ENCODE assay signal across 14 cellular contexts in genomic region chr3:188554404-188554803, GRCh38.
DNase-seq lines count a peak whose midpoint lies in the region; TF ChIP-seq lines count a peak whose summit lies in the region.
"Had no signal": no experiment of that assay in that cellular context is flagged by ENCODE, and none has a peak within 500 bp of the region (broad histone marks: within the 10 kb centered on the region; RNA-seq: fewer than 3 reads in every experiment).

No MANE protein-coding gene starts in this region.

- peak; percentile 34 for DNase-seq in AG09309 (ENCODE audit: low read depth)
- DNase-seq in HT1080 (ENCODE audit: low read depth), result peak; percentile 50
- peak; percentile 8 for DNase-seq in epithelial cell of esophagus (ENCODE audit: low read depth)
- DNase-seq in myocyte (ENCODE audit: low read depth), result peak; percentile 81
- no peak for DNase-seq in COLO668 (lab: John Stamatoyannopoulos, UW; ENCODE audit: unreplicated experiment)
- DNase-seq in AML-193 (lab: John Stamatoyannopoulos, UW), result no peak
- no peak for DNase-seq in neuronal stem cell (ENCODE audit: low spot score)
- DNase-seq in KG1 (lab: John Stamatoyannopoulos, UW), result no peak
- DNase-seq: activated T-cell treated with anti-CD3 and anti-CD28 coated beads, Interleukin-2, amount 50 U/mL, for 24 hours; DMS79; NCI-H774; tibial artery had no signal

- no peak overlapping the region for H2AK5ac ChIP-seq in neuronal stem cell (ENCODE audit: low read depth, low read length)

- H3K4me2 ChIP-seq in neuronal stem cell (ENCODE audit: insufficient read depth, low read length, poor library complexity, severe bottlenecking), result no peak overlapping the region
- H3K4me2 ChIP-seq: KMS-11 had no signal

- H3K9ac ChIP-seq in neuronal stem cell (ENCODE audit: low read depth, low read length, poor library complexity), result no peak overlapping the region
- H3K9ac ChIP-seq: KMS-11 had no signal

- H3K14ac ChIP-seq in neuronal stem cell (ENCODE audit: low read length), result no peak overlapping the region

- no peak overlapping the region for H3K18ac ChIP-seq in neuronal stem cell (ENCODE audit: low read length)

- H3K4me3 ChIP-seq in AG09309 (ENCODE audit: control insufficient read depth, low read depth, low read length) (no peak overlapping the region), epithelial cell of esophagus (ENCODE audit: low read length) (no peak overlapping the region), neuronal stem cell (ENCODE audit: low read length in 2 of 2) (no peak overlapping the region)
- H3K4me3 ChIP-seq: tibial artery had no signal

- no peaks in the 10 kb centered on the region for H3K36me3 ChIP-seq in neuronal stem cell (replicated peaks in 1 of 2; ENCODE audit: control insufficient read depth in 2 of 2, insufficient read depth in 2 of 2, low read length in 2 of 2)
- H3K36me3 ChIP-seq: tibial artery had no signal

- no peaks in the 10 kb centered on the region for H3K79me1 ChIP-seq in neuronal stem cell (ENCODE audit: low read depth, low read length)

- no peaks in the 10 kb centered on the region for H3K9me3 ChIP-seq in neuronal stem cell (replicated peaks in 1 of 2; ENCODE audit: control insufficient read depth in 2 of 2, insufficient read depth in 1 of 2, low read depth in 1 of 2, low read length in 2 of 2)
- H3K9me3 ChIP-seq: tibial artery had no signal

- H2AFZ ChIP-seq in neuronal stem cell (ENCODE audit: low read length), result no peak overlapping the region

- no peaks in the 10 kb centered on the region for H3K27me3 ChIP-seq in neuronal stem cell (ENCODE audit: control insufficient read depth in 3 of 3, insufficient read depth in 3 of 3, low read depth in 1 of 3, low read length in 3 of 3)
- H3K27me3 ChIP-seq: tibial artery had no signal

- H2BK5ac ChIP-seq in neuronal stem cell (ENCODE audit: low read length), result no peak overlapping the region

- H3K23ac ChIP-seq in neuronal stem cell (ENCODE audit: low read depth, low read length, poor library complexity), result no peak overlapping the region

- no peak overlapping the region for H3K4ac ChIP-seq in neuronal stem cell (ENCODE audit: low read length)

- no peak overlapping the region for H2BK15ac ChIP-seq in neuronal stem cell (ENCODE audit: low read length)

- TF ChIP-seq CTCF in AG09309 (IDR thresholded peaks at IDR 0.05; ENCODE audit: control insufficient read depth, insufficient read depth, low read depth, low read length, missing control alignments), result no peak
- TF ChIP-seq CTCF in epithelial cell of esophagus (IDR thresholded peaks at IDR 0.05; ENCODE audit: insufficient read depth, low read depth, low read length, missing control alignments), result no peak

- no peak overlapping the region for H3K27ac ChIP-seq in neuronal stem cell (replicated peaks; ENCODE audit: low read length)
- H3K27ac ChIP-seq: C4-2B, KMS-11 had no signal

- no peak overlapping the region for H4K8ac ChIP-seq in neuronal stem cell (ENCODE audit: low read depth, low read length)

- no peaks in the 10 kb centered on the region for H3K4me1 ChIP-seq in neuronal stem cell (ENCODE audit: control insufficient read depth in 2 of 2, insufficient read depth in 1 of 2, low read depth in 1 of 2, low read length in 2 of 2)

- no peak overlapping the region for H2BK12ac ChIP-seq in neuronal stem cell (ENCODE audit: low read length)

- WGBS in neuronal stem cell (ENCODE audit: extremely low coverage in 2 of 2, insufficient read length in 2 of 2, insufficient replicate concordance in 1 of 2), 2 donors, result no CpG with 5 or more reads among the region's 1 CpG

- no peak overlapping the region for H4K91ac ChIP-seq in neuronal stem cell (ENCODE audit: low read depth, low read length, poor library complexity)

- H2BK120ac ChIP-seq in neuronal stem cell (ENCODE audit: low read depth, low read length), result no peak overlapping the region

Comparison
In these comparisons a context has a peak if more than half of its experiments do, and no peak if none do; other contexts are left out.
1. DNase-seq: peak in AG09309 (single experiment), HT1080 (single experiment), epithelial cell of esophagus (single experiment) and myocyte (single experiment); none in COLO668 (single experiment), AML-193 (0 of 2), neuronal stem cell (single experiment) and KG1 (single experiment).